In genomic region chr16:13631916-13632315, GRCh38 we compare ENCODE assay signal across 18 cellular contexts.
DNase-seq lines count a peak whose midpoint lies in the region; ATAC-seq and TF ChIP-seq lines count a peak whose summit lies in the region.
"Had no signal": no experiment of that assay in that cellular context is flagged by ENCODE, and none has a peak within 500 bp of the region (broad histone marks: within the 10 kb centered on the region; RNA-seq: fewer than 3 reads in every experiment).

No MANE protein-coding gene starts in this region.

- TF ChIP-seq CTCF in GM23338 (conservative IDR thresholded peaks at IDR 0.05; ENCODE audit: low read depth in 2 of 2), result no peak
- no peak for TF ChIP-seq CTCF in endodermal cell (conservative IDR thresholded peaks at IDR 0.05)
- TF ChIP-seq CTCF in Peyer's patch (IDR thresholded peaks at IDR 0.05), result no peak

- H3K4me1 ChIP-seq in GM23338 (ENCODE audit: insufficient read depth) (peaks cover 28% of the 10 kb centered on the region), HUES64 (ENCODE audit: insufficient read depth, low read length) (peaks cover 24% of the 10 kb centered on the region), endodermal cell (ENCODE audit: control insufficient read depth, insufficient read depth, low read length) (peaks cover 6% of the 10 kb centered on the region), iPS-20b (ENCODE audit: insufficient read depth, low read length) (peaks cover 12% of the 10 kb centered on the region; the same call in 1 of the 2 replicates), Peyer's patch (no peaks in the 10 kb centered on the region)

- 64% methylated on average over 4 of the region's 4 CpGs for WGBS in HUES64
- WGBS in endodermal cell (ENCODE audit: insufficient coverage in 1 of 2, insufficient read length in 1 of 2), 2 experiments, result 40 to 72% methylated on average over 1 to 4 of the region's 4 CpGs

- H3K9ac ChIP-seq in HUES64 (ENCODE audit: low read depth, low read length) (no peak overlapping the region), endodermal cell (ENCODE audit: extremely low read depth, low read length, poor library complexity, severe bottlenecking) (peak overlapping the region; percentile 18), iPS-20b (ENCODE audit: low read depth, low read length) (peak overlapping the region; percentile 6; the same call in 1 of the 2 replicates)
- H3K9ac ChIP-seq: GM23248 had no signal

- H3K4me3 Mint-ChIP-seq in GM23338 (no peak overlapping the region), endodermal cell (no peak overlapping the region)
- H3K4me3 Mint-ChIP-seq: CD4-positive, alpha-beta T cell had no signal

- no peaks in the 10 kb centered on the region for H4K20me1 ChIP-seq in GM23338 (replicated peaks; ENCODE audit: insufficient read depth)

- H3K36me3 Mint-ChIP-seq in GM23338 (ENCODE audit: low read depth) (peaks cover 20% of the 10 kb centered on the region), endodermal cell (ENCODE audit: low read depth) (peaks cover 2% of the 10 kb centered on the region)

- H3F3A ChIP-seq in GM23338 (replicated peaks; ENCODE audit: low read depth), result 0 out of 2 replicates have a peak, but pooled peaks cover 3% of the 10 kb centered on the region

- H3K27ac ChIP-seq in GM23338 (ENCODE audit: low read depth) (peak overlapping the region; percentile 86), HUES64 (ENCODE audit: low read depth, low read length) (peak overlapping the region; percentile 28; the same call in 1 of the 2 replicates), endodermal cell (ENCODE audit: low read depth, low read length) (no peak overlapping the region), iPS-20b (ENCODE audit: low read length) (peak overlapping the region; percentile 44), Peyer's patch (no peak overlapping the region)
- H3K27ac ChIP-seq: GM23248 had no signal

- H3K4me1 Mint-ChIP-seq in GM23338 (peaks cover 39% of the 10 kb centered on the region), endodermal cell (peaks cover 52% of the 10 kb centered on the region)

- H3K4me2 ChIP-seq in GM23338, result peak overlapping the region; percentile 24; the same call in 1 of the 2 replicates

- H3K36me3 ChIP-seq in GM23338 (ENCODE audit: insufficient read depth) (no peaks in the 10 kb centered on the region), HUES64 (ENCODE audit: insufficient read depth, low read length) (no peaks in the 10 kb centered on the region), endodermal cell (ENCODE audit: control insufficient read depth, insufficient read depth, low read length) (no peaks in the 10 kb centered on the region), iPS-20b (ENCODE audit: insufficient read depth, low read depth, low read length) (no peaks in the 10 kb centered on the region), Peyer's patch (no peaks in the 10 kb centered on the region)

- no peaks in the 10 kb centered on the region for H3K27me3 ChIP-seq in GM23338 (ENCODE audit: insufficient read depth)
- no peaks in the 10 kb centered on the region for H3K27me3 ChIP-seq in HUES64 (ENCODE audit: insufficient read depth, low read length)
- no peaks in the 10 kb centered on the region for H3K27me3 ChIP-seq in endodermal cell (ENCODE audit: control insufficient read depth, insufficient read depth, low read length, poor library complexity, severe bottlenecking)
- H3K27me3 ChIP-seq in iPS-20b (ENCODE audit: insufficient read depth, low read length), result no peaks in the 10 kb centered on the region
- no peaks in the 10 kb centered on the region for H3K27me3 ChIP-seq in Peyer's patch

- no peak overlapping the region; the same call in 1 of the 2 replicates for H2AFZ ChIP-seq in GM23338
- H2AFZ ChIP-seq: GM23248 had no signal

- TF ChIP-seq POLR2A in Peyer's patch (IDR thresholded peaks at IDR 0.05), result no peak

- ATAC-seq in GM23338, result no peak
- no peak for ATAC-seq in HG03097 (IDR thresholded peaks at IDR 0.05; ENCODE audit: low FRiP score, unreplicated experiment)

- H3K4me3 ChIP-seq in GM23338, result no peak overlapping the region
- no peak overlapping the region for H3K4me3 ChIP-seq in HUES64 (ENCODE audit: low read length)
- peak overlapping the region; percentile 32 for H3K4me3 ChIP-seq in endodermal cell (ENCODE audit: low read length)
- no peak overlapping the region for H3K4me3 ChIP-seq in iPS-20b (ENCODE audit: low read length)
- H3K4me3 ChIP-seq in Peyer's patch, result no peak overlapping the region
- H3K4me3 ChIP-seq: GM23248 had no signal

- no peaks in the 10 kb centered on the region for H3K79me2 ChIP-seq in GM23338 (replicated peaks; ENCODE audit: insufficient read depth)

- peaks cover 18% of the 10 kb centered on the region for H3K9me2 ChIP-seq in GM23338 (ENCODE audit: insufficient read depth)

- H3K9me3 ChIP-seq in HUES64 (ENCODE audit: insufficient read depth, low read depth, low read length) (no peaks in the 10 kb centered on the region), endodermal cell (ENCODE audit: control insufficient read depth, low read length) (peaks cover 19% of the 10 kb centered on the region), iPS-20b (ENCODE audit: insufficient read depth, low read depth, low read length) (no peaks in the 10 kb centered on the region), Peyer's patch (no peaks in the 10 kb centered on the region)

- H3K9me3 Mint-ChIP-seq in GM23338, result peaks cover 10% of the 10 kb centered on the region; the same call in 2 of the 3 replicates
- H3K9me3 Mint-ChIP-seq in endodermal cell, result peaks cover 20% of the 10 kb centered on the region
- H3K9me3 Mint-ChIP-seq: CD4-positive, alpha-beta T cell had no signal

- H3K27me3 Mint-ChIP-seq in GM23338 (ENCODE audit: insufficient read depth, low read depth, poor library complexity), result no peaks in the 10 kb centered on the region
- H3K27me3 Mint-ChIP-seq in endodermal cell (ENCODE audit: insufficient read depth), result no peaks in the 10 kb centered on the region
- H3K27me3 Mint-ChIP-seq: CD4-positive, alpha-beta T cell had no signal

- DNase-seq in GM23338 (ENCODE audit: low spot score) (no peak), endodermal cell (no peak), kidney glomerular epithelial cell (lab: John Stamatoyannopoulos, UW) (no peak), Peyer's patch (no peak)
- no peak for DNase-seq in activated naive CD4-positive, alpha-beta T cell treated with Interleukin-2 at 50 U/mL for 16 hours
- DNase-seq: ACHN; C1 segment of cervical spinal cord; CD4-positive, alpha-beta T cell; DMS153; DMS79 treated with DMSO at 0.1 percent for 48 hours; EL; GM23248; H7; IMR-90; KG1 had no signal

- peak overlapping the region; percentile 79; the same call in 1 of the 2 replicates for H3K27ac Mint-ChIP-seq in GM23338
- H3K27ac Mint-ChIP-seq in endodermal cell, result peak overlapping the region; percentile 20
- H3K27ac Mint-ChIP-seq: CD4-positive, alpha-beta T cell had no signal

TF ChIP-seq in GM23338, 12 proteins besides CTCF, POLR2A, EP300 and RAD21 (continues in another document):
- TF ChIP-seq ZNF114 (CRISPR knock-in tag; IDR thresholded peaks at IDR 0.05), result no peak
- TF ChIP-seq, protein P1, sequence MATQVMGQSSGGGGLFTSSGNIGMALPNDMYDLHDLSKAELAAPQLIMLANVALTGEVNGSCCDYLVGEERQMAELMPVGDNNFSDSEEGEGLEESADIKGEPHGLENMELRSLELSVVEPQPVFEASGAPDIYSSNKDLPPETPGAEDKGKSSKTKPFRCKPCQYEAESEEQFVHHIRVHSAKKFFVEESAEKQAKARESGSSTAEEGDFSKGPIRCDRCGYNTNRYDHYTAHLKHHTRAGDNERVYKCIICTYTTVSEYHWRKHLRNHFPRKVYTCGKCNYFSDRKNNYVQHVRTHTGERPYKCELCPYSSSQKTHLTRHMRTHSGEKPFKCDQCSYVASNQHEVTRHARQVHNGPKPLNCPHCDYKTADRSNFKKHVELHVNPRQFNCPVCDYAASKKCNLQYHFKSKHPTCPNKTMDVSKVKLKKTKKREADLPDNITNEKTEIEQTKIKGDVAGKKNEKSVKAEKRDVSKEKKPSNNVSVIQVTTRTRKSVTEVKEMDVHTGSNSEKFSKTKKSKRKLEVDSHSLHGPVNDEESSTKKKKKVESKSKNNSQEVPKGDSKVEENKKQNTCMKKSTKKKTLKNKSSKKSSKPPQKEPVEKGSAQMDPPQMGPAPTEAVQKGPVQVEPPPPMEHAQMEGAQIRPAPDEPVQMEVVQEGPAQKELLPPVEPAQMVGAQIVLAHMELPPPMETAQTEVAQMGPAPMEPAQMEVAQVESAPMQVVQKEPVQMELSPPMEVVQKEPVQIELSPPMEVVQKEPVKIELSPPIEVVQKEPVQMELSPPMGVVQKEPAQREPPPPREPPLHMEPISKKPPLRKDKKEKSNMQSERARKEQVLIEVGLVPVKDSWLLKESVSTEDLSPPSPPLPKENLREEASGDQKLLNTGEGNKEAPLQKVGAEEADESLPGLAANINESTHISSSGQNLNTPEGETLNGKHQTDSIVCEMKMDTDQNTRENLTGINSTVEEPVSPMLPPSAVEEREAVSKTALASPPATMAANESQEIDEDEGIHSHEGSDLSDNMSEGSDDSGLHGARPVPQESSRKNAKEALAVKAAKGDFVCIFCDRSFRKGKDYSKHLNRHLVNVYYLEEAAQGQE (IDR thresholded peaks at IDR 0.05; ENCODE audit: unreplicated experiment), result no peak

Comparison
In these comparisons a context has a peak if more than half of its experiments do, and no peak if none do; other contexts are left out.
1. H3K27ac ChIP-seq: peak in GM23338 (single experiment), HUES64 (single experiment) and iPS-20b (single experiment); none in endodermal cell (single experiment) and Peyer's patch (0 of 4).